7 cellular contexts compared by ENCODE assay signal in the genomic region with DNA sequence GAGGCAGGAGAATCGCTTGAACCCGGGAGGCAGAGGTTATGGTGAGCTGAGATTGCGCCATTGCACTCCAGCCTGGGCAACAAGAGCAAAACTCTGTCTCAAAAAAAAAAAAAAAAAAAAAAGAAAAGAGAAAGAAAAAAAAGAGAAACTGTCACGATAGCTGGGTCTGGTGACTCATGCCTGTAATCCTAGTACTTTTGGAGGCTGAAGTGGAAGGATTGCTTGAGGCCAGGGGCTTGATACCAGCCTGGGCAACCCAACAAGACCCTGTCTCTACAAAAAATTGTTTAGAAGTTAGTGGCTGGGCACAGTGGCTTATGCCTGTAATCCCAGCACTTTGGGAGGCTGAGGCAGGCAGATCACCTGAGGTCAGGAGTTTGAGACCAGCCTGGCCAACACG.
DNase-seq lines count a peak whose midpoint lies in the region; TF ChIP-seq lines count a peak whose summit lies in the region.
"Not testable (repeated sequence)": the region's sequence is repeated elsewhere in the genome, so short reads cannot be mapped to it uniquely, and the experiment has no call there.

No MANE protein-coding gene starts in this region.

- H3K4me3 ChIP-seq in fibroblast of the aortic adventitia (ENCODE audit: low read depth, low read length), result not testable (repeated sequence)

- TF ChIP-seq CTCF in fibroblast of the aortic adventitia (IDR thresholded peaks at IDR 0.05; ENCODE audit: insufficient read depth, low read length), result not testable (repeated sequence)

- DNase-seq in ELR (ENCODE audit: low read depth) (peak; percentile 59), M059J (ENCODE audit: low read depth) (peak; percentile 80), RPMI7951 (ENCODE audit: low read depth) (peak; percentile 68), amniotic stem cell (lab: John Stamatoyannopoulos, UW) (peak; percentile 16), dedifferentiated amniotic fluid mesenchymal stem cell (ENCODE audit: extremely low spot score) (peak; percentile 36), fibroblast of the aortic adventitia (ENCODE audit: low read depth) (peak; percentile 47), myocyte (ENCODE audit: low read depth) (peak; percentile 15)

Comparison
In these comparisons a context has a peak if more than half of its experiments do, and no peak if none do; other contexts are left out.
1. DNase-seq: peak in every context shown above with its lines; median percentile 80 in M059J; 68 in RPMI7951; 59 in ELR; 47 in fibroblast of the aortic adventitia; 36 in dedifferentiated amniotic fluid mesenchymal stem cell; 16 in amniotic stem cell; 15 in myocyte.